8 cellular contexts compared by ENCODE assay signal in genomic region chrX:120549483-120550452, GRCh38. TPM values are rescaled to one million over a fixed set of nuclear protein-coding genes. Genes with fewer than 3 reads are reported as not detected.
DNase-seq lines count a peak whose midpoint lies in the region; ATAC-seq, FAIRE-seq and TF ChIP-seq lines count a peak whose summit lies in the region.

No MANE protein-coding gene starts in this region.

- TF ChIP-seq CTCF in activated CD8-positive, alpha-beta T cell treated with anti-CD3 and anti-CD28 coated beads for 36 hours (IDR thresholded peaks at IDR 0.05): no peak
- no peak for TF ChIP-seq CTCF in foreskin fibroblast (IDR thresholded peaks at IDR 0.05; ENCODE audit: low read depth, low read length)

- intact Hi-C loops in activated CD8-positive, alpha-beta T cell treated with anti-CD3 and anti-CD28 coated beads for 36 hours (cut with micrococcal nuclease): no loop called here

- H3K4me1 Mint-ChIP-seq in activated CD8-positive, alpha-beta T cell treated with anti-CD3 and anti-CD28 coated beads for 36 hours (ENCODE audit: low read depth): peaks cover 27% of the 10 kb centered on the region

- ATAC-seq in activated CD8-positive, alpha-beta T cell treated with anti-CD3 and anti-CD28 coated beads for 36 hours: peak; percentile 90
- ATAC-seq in HG03280 (IDR thresholded peaks at IDR 0.05; ENCODE audit: unreplicated experiment): no peak

- CTCF ChIA-PET in activated CD8-positive, alpha-beta T cell treated with anti-CD3 and anti-CD28 coated beads for 36 hours (lab: Charles Lee): no interaction called here

- H3K9me3 Mint-ChIP-seq in activated CD8-positive, alpha-beta T cell treated with anti-CD3 and anti-CD28 coated beads for 36 hours: no peaks in the 10 kb centered on the region

- FAIRE-seq in urothelium cell line (lab: Jason Lieb, UNC): no peak

- H3K27me3 Mint-ChIP-seq in activated CD8-positive, alpha-beta T cell treated with anti-CD3 and anti-CD28 coated beads for 36 hours: no peaks in the 10 kb centered on the region

- peaks cover 6% of the 10 kb centered on the region for H3K36me3 Mint-ChIP-seq in activated CD8-positive, alpha-beta T cell treated with anti-CD3 and anti-CD28 coated beads for 36 hours (ENCODE audit: low read depth)

- no peak overlapping the region for H3K4me3 Mint-ChIP-seq in activated CD8-positive, alpha-beta T cell treated with anti-CD3 and anti-CD28 coated beads for 36 hours

- POLR2A ChIA-PET in activated CD8-positive, alpha-beta T cell treated with anti-CD3 and anti-CD28 coated beads for 36 hours (lab: Charles Lee): interaction anchor here (0.8 to 1.6 kb wide), 4 partner anchors 10 to 54 kb away, joined by 3 to 4 read pairs (median 3); partner anchors contain the start of genes CUL4B and MCTS1

- peak; percentile 8 to 13 for DNase-seq in stimulated activated CD4-positive, alpha-beta T cell treated with anti-CD3 and anti-CD28 coated beads, Interleukin-15, amount 100 ng/mL, for 48 hours (ENCODE audit: low read depth in 2 of 2)
- DNase-seq in stimulated activated CD4-positive, alpha-beta T cell treated with anti-CD3 and anti-CD28 coated beads, Interleukin-2, amount 100 ng/mL, for 48 hours: no peak
- peak; percentile 53 for DNase-seq in activated CD8-positive, alpha-beta T cell treated with anti-CD3 and anti-CD28 coated beads for 36 hours
- peak; percentile 83 to 87 for DNase-seq in foreskin fibroblast
- peak; percentile 20 for DNase-seq in urothelium cell line (ENCODE audit: low spot score)
- no peak for DNase-seq in DMS153 treated with DMSO at 0.1 percent for 48 hours (lab: John Stamatoyannopoulos, UW; ENCODE audit: unreplicated experiment)
- DNase-seq in occipital lobe (lab: John Stamatoyannopoulos, UW): no peak

- H3K4me3 ChIP-seq in foreskin fibroblast (ENCODE audit: low read depth in 1 of 2, low read length in 2 of 2): no peak overlapping the region

- H3K27ac Mint-ChIP-seq in activated CD8-positive, alpha-beta T cell treated with anti-CD3 and anti-CD28 coated beads for 36 hours: peak overlapping the region; percentile 62

RNA-seq across cellular contexts. Expression of gene CUL4B, which starts 11.0 kb away (rescaled TPM):
- total RNA-seq in activated CD8-positive, alpha-beta T cell treated with anti-CD3 and anti-CD28 coated beads for 36 hours: 10 to 100 TPM; 39.1 to 39.8 TPM
- total RNA-seq in occipital lobe: 39.8 TPM

RNA-seq across cellular contexts. Expression of gene MCTS1, which starts 54.1 kb away (rescaled TPM):
- total RNA-seq in activated CD8-positive, alpha-beta T cell treated with anti-CD3 and anti-CD28 coated beads for 36 hours: 10 to 100 TPM; 66.3 to 71.0 TPM
- 39.1 TPM for total RNA-seq in occipital lobe

Comparison
In these comparisons a context has a peak if more than half of its experiments do, and no peak if none do; other contexts are left out.
1. DNase-seq: peak in stimulated activated CD4-positive, alpha-beta T cell treated with anti-CD3 and anti-CD28 coated beads, Interleukin-15, amount 100 ng/mL, for 48 hours (2 of 2), activated CD8-positive, alpha-beta T cell treated with anti-CD3 and anti-CD28 coated beads for 36 hours (single experiment), foreskin fibroblast (2 of 2) and urothelium cell line (single experiment); none in stimulated activated CD4-positive, alpha-beta T cell treated with anti-CD3 and anti-CD28 coated beads, Interleukin-2, amount 100 ng/mL, for 48 hours (0 of 2), DMS153 treated with DMSO at 0.1 percent for 48 hours (single experiment) and occipital lobe (single experiment).